ENCODE assay signal across 8 cellular contexts in genomic region chr13:108508263-108508662, GRCh38.
DNase-seq lines count a peak whose midpoint lies in the region; ATAC-seq and TF ChIP-seq lines count a peak whose summit lies in the region.

No MANE protein-coding gene starts in this region.

- no peaks in the 10 kb centered on the region for H3K36me3 ChIP-seq in endodermal cell (ENCODE audit: control insufficient read depth, insufficient read depth, low read length)

- no peaks in the 10 kb centered on the region for H3K36me3 Mint-ChIP-seq in endodermal cell (ENCODE audit: low read depth)

- H3K4me1 Mint-ChIP-seq in endodermal cell, result peaks cover 4% of the 10 kb centered on the region

- peak; percentile 10 for DNase-seq in NCI-H146 (lab: John Stamatoyannopoulos, UW)
- DNase-seq in NCI-H146 treated with DMSO at 0.1 percent for 48 hours (lab: John Stamatoyannopoulos, UW; ENCODE audit: unreplicated experiment), result no peak
- peak; percentile 8 for DNase-seq in NCI-H69 (lab: John Stamatoyannopoulos, UW)
- peak; percentile 65 for DNase-seq in endodermal cell
- DNase-seq in retina, result peak; percentile 17
- no peak for DNase-seq in activated CD8-positive, alpha-beta memory T cell treated with anti-CD3 and anti-CD28 coated beads, Interleukin-2, amount 50 U/mL, for 4 hours

- no peak overlapping the region for H3K9ac ChIP-seq in endodermal cell (ENCODE audit: extremely low read depth, low read length, poor library complexity, severe bottlenecking)

- H3K4me1 ChIP-seq in endodermal cell (ENCODE audit: control insufficient read depth, insufficient read depth, low read length), result no peaks in the 10 kb centered on the region

- 0 to 4% methylated on average over 1 of the region's 1 CpG for WGBS in endodermal cell (ENCODE audit: insufficient coverage in 1 of 2, insufficient read length in 1 of 2), 2 experiments

- no peak overlapping the region for H3K4me3 Mint-ChIP-seq in endodermal cell

- no peak overlapping the region for H3K27ac Mint-ChIP-seq in endodermal cell

- H3K27me3 ChIP-seq in endodermal cell (ENCODE audit: control insufficient read depth, insufficient read depth, low read length, poor library complexity, severe bottlenecking), result no peaks in the 10 kb centered on the region

- H3K27me3 Mint-ChIP-seq in endodermal cell (ENCODE audit: insufficient read depth), result no peaks in the 10 kb centered on the region

- TF ChIP-seq CTCF in endodermal cell (conservative IDR thresholded peaks at IDR 0.05), result peak; percentile 81

- H3K9me3 Mint-ChIP-seq in endodermal cell, result peaks cover 17% of the 10 kb centered on the region

- H3K9me3 ChIP-seq in endodermal cell (ENCODE audit: control insufficient read depth, low read length), result peaks cover 14% of the 10 kb centered on the region

- ATAC-seq in HG02642 (IDR thresholded peaks at IDR 0.05; ENCODE audit: poor library complexity, unreplicated experiment) (no peak), HG03378 (IDR thresholded peaks at IDR 0.05; ENCODE audit: unreplicated experiment) (no peak)

- H3K27ac ChIP-seq in endodermal cell (ENCODE audit: low read depth, low read length), result no peak overlapping the region

- no peak overlapping the region for H3K4me3 ChIP-seq in endodermal cell (ENCODE audit: low read length)

Comparison
In these comparisons a context has a peak if more than half of its experiments do, and no peak if none do; other contexts are left out.
1. DNase-seq: peak in NCI-H146 (single experiment), NCI-H69 (single experiment), endodermal cell (single experiment) and retina (single experiment); none in NCI-H146 treated with DMSO at 0.1 percent for 48 hours (single experiment) and activated CD8-positive, alpha-beta memory T cell treated with anti-CD3 and anti-CD28 coated beads, Interleukin-2, amount 50 U/mL, for 4 hours (single experiment).